Comparison of ENCODE assay signal across 8 cellular contexts in the genomic region with DNA sequence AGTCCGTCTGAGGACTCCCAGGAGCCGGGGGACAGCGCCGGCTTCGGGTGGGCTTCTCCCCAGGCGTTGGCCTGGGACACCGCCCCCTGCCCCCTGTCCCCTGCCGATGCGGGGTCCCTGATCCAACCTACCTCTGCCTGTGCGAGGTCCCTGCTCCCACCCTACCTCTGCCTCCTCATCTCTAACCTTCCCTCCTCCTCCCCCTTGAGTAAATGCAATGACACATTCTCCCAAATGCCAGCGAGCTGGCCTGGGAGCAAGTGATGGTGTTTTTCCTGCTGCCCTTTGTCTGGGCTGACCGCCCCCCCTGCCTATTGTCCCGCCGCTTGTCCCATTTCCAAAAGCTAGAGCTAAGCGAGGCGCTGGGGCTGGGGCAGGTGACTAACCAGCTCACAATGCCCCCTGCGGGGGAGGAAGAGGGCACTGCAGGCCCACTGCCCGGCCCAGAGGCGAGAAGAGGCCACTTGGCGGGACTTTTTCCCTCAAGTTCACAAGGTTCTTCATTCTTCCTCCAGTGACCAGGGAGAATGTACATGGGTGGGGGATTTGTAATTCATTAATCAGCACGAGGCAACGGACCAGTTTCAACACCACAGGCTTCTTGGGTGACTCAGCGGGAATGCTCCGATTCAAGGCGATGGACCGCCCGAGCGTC. TPM values are rescaled to one million over a fixed set of nuclear protein-coding genes. Genes with fewer than 3 reads are reported as not detected.
DNase-seq lines count a peak whose midpoint lies in the region; ATAC-seq lines count a peak whose summit lies in the region.

No MANE protein-coding gene starts in this region.

- H3K9me3 ChIP-seq in adipocyte (ENCODE audit: control insufficient read depth, low read length): no peaks in the 10 kb centered on the region
- H3K9me3 ChIP-seq in trophoblast cell (ENCODE audit: insufficient read depth, low read depth, low read length): peaks cover 1% of the 10 kb centered on the region

- H2AK5ac ChIP-seq in trophoblast cell (ENCODE audit: low read length): no peak overlapping the region

- peak overlapping the region; percentile 66 for H4K91ac ChIP-seq in trophoblast cell (ENCODE audit: low read depth, low read length)

- H3K4me2 ChIP-seq in trophoblast cell (ENCODE audit: low read length): peak overlapping the region; percentile 72

- H3K23ac ChIP-seq in trophoblast cell (ENCODE audit: low read length): no peak overlapping the region

- H3K36me3 ChIP-seq in adipocyte (ENCODE audit: control insufficient read depth, insufficient read depth, low read length, severe bottlenecking) (no peaks in the 10 kb centered on the region), trophoblast cell (ENCODE audit: control insufficient read depth in 1 of 2, insufficient read depth in 2 of 2, low read length in 2 of 2) (no peaks in the 10 kb centered on the region)

- H3K4ac ChIP-seq in trophoblast cell (ENCODE audit: low read depth, low read length): no peak overlapping the region

- peak overlapping the region; percentile 22 for H3K18ac ChIP-seq in trophoblast cell (ENCODE audit: low read length)

- H2BK5ac ChIP-seq in trophoblast cell (ENCODE audit: low read depth, low read length, poor library complexity): no peak overlapping the region

- H2BK12ac ChIP-seq in trophoblast cell (ENCODE audit: low read length): peak overlapping the region; percentile 15

- H3K4me1 ChIP-seq in adipocyte (ENCODE audit: control insufficient read depth, insufficient read depth, low read length): peaks cover 44% of the 10 kb centered on the region
- peaks cover 40 to 46% of the 10 kb centered on the region in 2 experiments for H3K4me1 ChIP-seq in trophoblast cell (ENCODE audit: control insufficient read depth in 1 of 2, insufficient read depth in 2 of 2, low read length in 2 of 2)

- H4K12ac ChIP-seq in trophoblast cell (ENCODE audit: low read depth, low read length): no peak overlapping the region

- H3K79me2 ChIP-seq in trophoblast cell (ENCODE audit: control insufficient read depth, insufficient read depth, low read length, poor library complexity): peaks cover 5% of the 10 kb centered on the region

- H3K27me3 ChIP-seq in adipocyte (replicated peaks; ENCODE audit: control insufficient read depth, insufficient read depth, low read length) (no peaks in the 10 kb centered on the region), trophoblast cell (ENCODE audit: insufficient read depth, low read length) (peaks cover 15% of the 10 kb centered on the region)

- peak overlapping the region; percentile 39 for H3K14ac ChIP-seq in trophoblast cell (ENCODE audit: low read length)

- H3K9ac ChIP-seq in adipocyte (ENCODE audit: low read length): peak overlapping the region; percentile 92
- H3K9ac ChIP-seq in trophoblast cell (ENCODE audit: low read length): no peak overlapping the region

- peak overlapping the region; percentile 80 for H3K4me3 ChIP-seq in adipocyte (ENCODE audit: low read length)
- H3K4me3 ChIP-seq in trophoblast cell (ENCODE audit: low read depth, low read length): peak overlapping the region; percentile 46

- peaks cover 27% of the 10 kb centered on the region for H3K79me1 ChIP-seq in trophoblast cell (ENCODE audit: low read length)

- H3K27ac ChIP-seq in trophoblast cell (ENCODE audit: low read depth, low read length): peak overlapping the region; percentile 39

- DNase-seq in AML-193 (lab: John Stamatoyannopoulos, UW): peak; percentile 68 to 72
- peak; percentile 75 for DNase-seq in OCI-M1 (lab: John Stamatoyannopoulos, UW)
- DNase-seq in adipocyte (ENCODE audit: low read depth): peak; percentile 95
- peak; percentile 90 for DNase-seq in cardiac septum (ENCODE audit: low spot score)
- DNase-seq in trophoblast cell: peak; percentile 93 to 96
- DNase-seq in cerebellum (ENCODE audit: low spot score): no peak
- DNase-seq in NCI-H1105 treated with DMSO at 0.1 percent for 48 hours (lab: John Stamatoyannopoulos, UW): no peak

- no CpG with 5 or more reads among the region's 28 CpGs for WGBS in trophoblast cell (ENCODE audit: extremely low coverage, insufficient coverage, insufficient read length)

- peak overlapping the region; percentile 46 for H4K8ac ChIP-seq in trophoblast cell (ENCODE audit: low read depth, low read length)

- peak overlapping the region; percentile 23 for H2AFZ ChIP-seq in trophoblast cell (ENCODE audit: insufficient read depth, low read length, poor library complexity)

- H2BK120ac ChIP-seq in trophoblast cell (ENCODE audit: insufficient read depth, low read length, poor library complexity): peak overlapping the region; percentile 18

- intact Hi-C loops in cardiac septum (cut with DNase I): loop anchor here (1.0 kb wide), 1 partner anchor 20 kb away; no protein-coding TSS in a partner anchor

- peak; percentile 7 for ATAC-seq in GM18511 (IDR thresholded peaks at IDR 0.05; ENCODE audit: unreplicated experiment)

RNA-seq across cellular contexts. Expression of gene CLCF1, which starts 0.6 kb away (rescaled TPM):
- total RNA-seq in cardiac septum (4.0 TPM), cerebellum (0.27 TPM)
- 3.1 TPM in 2 replicates for polyA plus RNA-seq in trophoblast cell (2013)

RNA-seq across cellular contexts. Expression of gene RAD9A, which starts 17.7 kb away (rescaled TPM):
- total RNA-seq in cardiac septum: 4.8 TPM
- polyA plus RNA-seq in trophoblast cell (2013): 13.2 and 14.2 TPM in 2 replicates
- 19.6 TPM for total RNA-seq in cerebellum

RNA-seq across cellular contexts. Expression of gene POLD4, which starts 20.7 kb away (rescaled TPM):
- 61.6 TPM for total RNA-seq in cardiac septum
- 45.2 and 45.7 TPM in 2 replicates for polyA plus RNA-seq in trophoblast cell (2013)
- 4.3 TPM for total RNA-seq in cerebellum

RNA-seq across cellular contexts. Expression of gene PPP1CA, which starts 27.6 kb away (rescaled TPM):
- 95.1 TPM for total RNA-seq in cardiac septum
- polyA plus RNA-seq in trophoblast cell (2013): 208 and 213 TPM in 2 replicates
- total RNA-seq in cerebellum: 41.6 TPM

RNA-seq across cellular contexts. Expression of gene TBC1D10C, which starts 29.8 kb away (rescaled TPM):
- total RNA-seq in cardiac septum (1.0 TPM), cerebellum (not detected)
- polyA plus RNA-seq in trophoblast cell (2013): 0.04 and 0.15 TPM in 2 replicates

Comparison
In these comparisons a context has a peak if more than half of its experiments do, and no peak if none do; other contexts are left out.
1. DNase-seq: peak in AML-193 (2 of 2), OCI-M1 (single experiment), adipocyte (single experiment), cardiac septum (single experiment) and trophoblast cell (2 of 2); none in cerebellum (single experiment) and NCI-H1105 treated with DMSO at 0.1 percent for 48 hours (single experiment).
2. RNA of gene POLD4, which starts 20.7 kb away (total RNA-seq): 61.6 TPM in cardiac septum (single experiment); 4.3 TPM in cerebellum (single experiment); every median in the first group is over 10 times any median in the second.